2 cellular contexts compared by ENCODE assay signal in the genomic region with DNA sequence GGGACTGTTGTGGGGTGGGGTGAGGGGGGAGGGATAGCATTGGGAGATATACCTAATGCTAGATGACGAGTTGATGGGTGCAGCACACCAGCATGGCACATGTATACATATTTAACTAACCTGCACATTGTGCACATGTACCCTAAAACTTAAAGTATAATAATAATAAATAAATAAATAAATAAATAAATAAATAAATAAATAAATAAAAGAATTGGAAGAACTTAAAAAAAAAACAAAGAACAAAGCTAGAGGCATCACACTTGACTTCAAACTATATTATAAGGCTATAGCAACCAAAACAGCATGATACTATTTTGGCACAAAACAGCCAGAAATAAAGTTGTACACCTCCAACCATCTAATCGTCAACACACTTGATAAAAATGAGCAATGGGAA.
DNase-seq lines count a peak whose midpoint lies in the region; ATAC-seq, FAIRE-seq and TF ChIP-seq lines count a peak whose summit lies in the region.
"Not testable (repeated sequence)": the region's sequence is repeated elsewhere in the genome, so short reads cannot be mapped to it uniquely, and the experiment has no call there.

No MANE protein-coding gene starts in this region.

- WGBS in A549 (ENCODE audit: missing lambda C conversion rate) = 29% methylated on average over 2 of the region's 2 CpGs

- not testable (repeated sequence) for TF ChIP-seq EP300 in A549 (IDR thresholded peaks at IDR 0.05)

- POLR2A ChIA-PET in A549 (lab: Yijun Ruan, JAX); HEK293 (lab: Yijun Ruan, JAX): not testable (repeated sequence)

- not testable (repeated sequence) for TF ChIP-seq RAD21 in A549 (conservative IDR thresholded peaks at IDR 0.05 in 1 of 2, IDR thresholded peaks at IDR 0.05 in 1 of 2)

- CTCF ChIA-PET in A549 (lab: Yijun Ruan, JAX); HEK293 (lab: Yijun Ruan, JAX): not testable (repeated sequence)

- H3K27ac ChIP-seq in A549; HEK293 (ENCODE audit: extremely low read depth, low read depth, low read length): not testable (repeated sequence)

- H3K4me1 ChIP-seq in A549; HEK293 (ENCODE audit: control insufficient read depth, insufficient read depth, low read length): not testable (repeated sequence)

- H3K4me3 ChIP-seq in A549; HEK293 (ENCODE audit: low read depth, low read length): not testable (repeated sequence)

- DNase-seq in A549 (ENCODE audit: low read depth in 1 of 2, low spot score in 1 of 2) = not testable (repeated sequence)

- ATAC-seq in A549 = not testable (repeated sequence)

- not testable (repeated sequence) for FAIRE-seq in A549 (lab: Jason Lieb, UNC)

- H3K36me3 ChIP-seq in HEK293 (ENCODE audit: control insufficient read depth in 2 of 2, insufficient read depth in 1 of 2, low read length in 2 of 2) = not testable (repeated sequence)

- not testable (repeated sequence) for TF ChIP-seq CTCF in A549 (IDR thresholded peaks at IDR 0.05); HEK293 (tag by site-specific recombination; IDR thresholded peaks at IDR 0.05)

- not testable (repeated sequence) for TF ChIP-seq POLR2A in A549 (IDR thresholded peaks at IDR 0.05; ENCODE audit: low read length)

- H3K4me2 ChIP-seq in A549 = not testable (repeated sequence)

- H3K9me3 ChIP-seq in A549; HEK293 (ENCODE audit: control insufficient read depth, insufficient read depth, low read depth, low read length): not testable (repeated sequence)

TF ChIP-seq in A549, 52 proteins besides CTCF, POLR2A, EP300 and RAD21:
- TF ChIP-seq ZC3H11A (IDR thresholded peaks at IDR 0.05) = 0 out of 2 replicates have a peak, but pooled peaks have one; percentile 19

TF ChIP-seq in HEK293, 187 proteins besides CTCF, POLR2A, EP300 and RAD21:
- TF ChIP-seq, protein P1, sequence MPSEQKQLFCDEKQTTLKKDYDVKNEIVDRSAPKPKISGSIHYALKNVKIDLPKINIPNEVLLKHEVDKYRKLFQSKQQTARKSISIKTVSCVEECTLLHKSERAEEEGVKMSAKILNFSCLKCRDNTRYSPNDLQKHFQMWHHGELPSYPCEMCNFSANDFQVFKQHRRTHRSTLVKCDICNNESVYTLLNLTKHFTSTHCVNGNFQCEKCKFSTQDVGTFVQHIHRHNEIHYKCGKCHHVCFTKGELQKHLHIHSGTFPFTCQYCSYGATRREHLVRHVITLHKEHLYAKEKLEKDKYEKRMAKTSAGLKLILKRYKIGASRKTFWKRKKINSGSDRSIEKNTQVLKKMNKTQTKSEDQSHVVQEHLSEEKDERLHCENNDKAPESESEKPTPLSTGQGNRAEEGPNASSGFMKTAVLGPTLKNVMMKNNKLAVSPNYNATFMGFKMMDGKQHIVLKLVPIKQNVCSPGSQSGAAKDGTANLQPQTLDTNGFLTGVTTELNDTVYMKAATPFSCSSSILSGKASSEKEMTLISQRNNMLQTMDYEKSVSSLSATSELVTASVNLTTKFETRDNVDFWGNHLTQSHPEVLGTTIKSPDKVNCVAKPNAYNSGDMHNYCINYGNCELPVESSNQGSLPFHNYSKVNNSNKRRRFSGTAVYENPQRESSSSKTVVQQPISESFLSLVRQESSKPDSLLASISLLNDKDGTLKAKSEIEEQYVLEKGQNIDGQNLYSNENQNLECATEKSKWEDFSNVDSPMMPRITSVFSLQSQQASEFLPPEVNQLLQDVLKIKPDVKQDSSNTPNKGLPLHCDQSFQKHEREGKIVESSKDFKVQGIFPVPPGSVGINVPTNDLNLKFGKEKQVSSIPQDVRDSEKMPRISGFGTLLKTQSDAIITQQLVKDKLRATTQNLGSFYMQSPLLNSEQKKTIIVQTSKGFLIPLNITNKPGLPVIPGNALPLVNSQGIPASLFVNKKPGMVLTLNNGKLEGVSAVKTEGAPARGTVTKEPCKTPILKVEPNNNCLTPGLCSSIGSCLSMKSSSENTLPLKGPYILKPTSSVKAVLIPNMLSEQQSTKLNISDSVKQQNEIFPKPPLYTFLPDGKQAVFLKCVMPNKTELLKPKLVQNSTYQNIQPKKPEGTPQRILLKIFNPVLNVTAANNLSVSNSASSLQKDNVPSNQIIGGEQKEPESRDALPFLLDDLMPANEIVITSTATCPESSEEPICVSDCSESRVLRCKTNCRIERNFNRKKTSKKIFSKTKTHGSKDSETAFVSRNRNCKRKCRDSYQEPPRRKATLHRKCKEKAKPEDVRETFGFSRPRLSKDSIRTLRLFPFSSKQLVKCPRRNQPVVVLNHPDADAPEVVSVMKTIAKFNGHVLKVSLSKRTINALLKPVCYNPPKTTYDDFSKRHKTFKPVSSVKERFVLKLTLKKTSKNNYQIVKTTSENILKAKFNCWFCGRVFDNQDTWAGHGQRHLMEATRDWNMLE (tag by site-specific recombination; conservative IDR thresholded peaks at IDR 0.05; ENCODE audit: low read depth) = peak; percentile 73
- peak; percentile 43 for TF ChIP-seq ZNF426 (tag by site-specific recombination; IDR thresholded peaks at IDR 0.05)
- peak; percentile 41 for TF ChIP-seq ZNF623 (tag by site-specific recombination; IDR thresholded peaks at IDR 0.05)
- peak; percentile 49; the same call in 1 of the 2 replicates for TF ChIP-seq ZNF394 (tag by site-specific recombination; IDR thresholded peaks at IDR 0.05; ENCODE audit: borderline replicate concordance)
- peak; percentile 37; the same call in 1 of the 2 replicates for TF ChIP-seq ZNF555 (tag by site-specific recombination; conservative IDR thresholded peaks at IDR 0.05)
- TF ChIP-seq ZNF140 (tag by site-specific recombination; IDR thresholded peaks at IDR 0.05) = 0 out of 2 replicates have a peak, but pooled peaks have one; percentile 35
- TF ChIP-seq, protein P2, sequence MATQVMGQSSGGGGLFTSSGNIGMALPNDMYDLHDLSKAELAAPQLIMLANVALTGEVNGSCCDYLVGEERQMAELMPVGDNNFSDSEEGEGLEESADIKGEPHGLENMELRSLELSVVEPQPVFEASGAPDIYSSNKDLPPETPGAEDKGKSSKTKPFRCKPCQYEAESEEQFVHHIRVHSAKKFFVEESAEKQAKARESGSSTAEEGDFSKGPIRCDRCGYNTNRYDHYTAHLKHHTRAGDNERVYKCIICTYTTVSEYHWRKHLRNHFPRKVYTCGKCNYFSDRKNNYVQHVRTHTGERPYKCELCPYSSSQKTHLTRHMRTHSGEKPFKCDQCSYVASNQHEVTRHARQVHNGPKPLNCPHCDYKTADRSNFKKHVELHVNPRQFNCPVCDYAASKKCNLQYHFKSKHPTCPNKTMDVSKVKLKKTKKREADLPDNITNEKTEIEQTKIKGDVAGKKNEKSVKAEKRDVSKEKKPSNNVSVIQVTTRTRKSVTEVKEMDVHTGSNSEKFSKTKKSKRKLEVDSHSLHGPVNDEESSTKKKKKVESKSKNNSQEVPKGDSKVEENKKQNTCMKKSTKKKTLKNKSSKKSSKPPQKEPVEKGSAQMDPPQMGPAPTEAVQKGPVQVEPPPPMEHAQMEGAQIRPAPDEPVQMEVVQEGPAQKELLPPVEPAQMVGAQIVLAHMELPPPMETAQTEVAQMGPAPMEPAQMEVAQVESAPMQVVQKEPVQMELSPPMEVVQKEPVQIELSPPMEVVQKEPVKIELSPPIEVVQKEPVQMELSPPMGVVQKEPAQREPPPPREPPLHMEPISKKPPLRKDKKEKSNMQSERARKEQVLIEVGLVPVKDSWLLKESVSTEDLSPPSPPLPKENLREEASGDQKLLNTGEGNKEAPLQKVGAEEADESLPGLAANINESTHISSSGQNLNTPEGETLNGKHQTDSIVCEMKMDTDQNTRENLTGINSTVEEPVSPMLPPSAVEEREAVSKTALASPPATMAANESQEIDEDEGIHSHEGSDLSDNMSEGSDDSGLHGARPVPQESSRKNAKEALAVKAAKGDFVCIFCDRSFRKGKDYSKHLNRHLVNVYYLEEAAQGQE (tag by site-specific recombination; IDR thresholded peaks at IDR 0.05) = peak; percentile 44; the same call in 1 of the 2 replicates
- peak; percentile 42; the same call in 1 of the 2 replicates for TF ChIP-seq ZBTB8A (tag by site-specific recombination; IDR thresholded peaks at IDR 0.05)
- TF ChIP-seq ZNF560 (tag by site-specific recombination; IDR thresholded peaks at IDR 0.05; ENCODE audit: borderline replicate concordance) = 0 out of 2 replicates have a peak, but pooled peaks have one; percentile 26
- peak; percentile 7; the same call in 1 of the 2 replicates for TF ChIP-seq ZNF433 (tag by site-specific recombination; IDR thresholded peaks at IDR 0.05; ENCODE audit: low read depth)
- TF ChIP-seq, protein P3, sequence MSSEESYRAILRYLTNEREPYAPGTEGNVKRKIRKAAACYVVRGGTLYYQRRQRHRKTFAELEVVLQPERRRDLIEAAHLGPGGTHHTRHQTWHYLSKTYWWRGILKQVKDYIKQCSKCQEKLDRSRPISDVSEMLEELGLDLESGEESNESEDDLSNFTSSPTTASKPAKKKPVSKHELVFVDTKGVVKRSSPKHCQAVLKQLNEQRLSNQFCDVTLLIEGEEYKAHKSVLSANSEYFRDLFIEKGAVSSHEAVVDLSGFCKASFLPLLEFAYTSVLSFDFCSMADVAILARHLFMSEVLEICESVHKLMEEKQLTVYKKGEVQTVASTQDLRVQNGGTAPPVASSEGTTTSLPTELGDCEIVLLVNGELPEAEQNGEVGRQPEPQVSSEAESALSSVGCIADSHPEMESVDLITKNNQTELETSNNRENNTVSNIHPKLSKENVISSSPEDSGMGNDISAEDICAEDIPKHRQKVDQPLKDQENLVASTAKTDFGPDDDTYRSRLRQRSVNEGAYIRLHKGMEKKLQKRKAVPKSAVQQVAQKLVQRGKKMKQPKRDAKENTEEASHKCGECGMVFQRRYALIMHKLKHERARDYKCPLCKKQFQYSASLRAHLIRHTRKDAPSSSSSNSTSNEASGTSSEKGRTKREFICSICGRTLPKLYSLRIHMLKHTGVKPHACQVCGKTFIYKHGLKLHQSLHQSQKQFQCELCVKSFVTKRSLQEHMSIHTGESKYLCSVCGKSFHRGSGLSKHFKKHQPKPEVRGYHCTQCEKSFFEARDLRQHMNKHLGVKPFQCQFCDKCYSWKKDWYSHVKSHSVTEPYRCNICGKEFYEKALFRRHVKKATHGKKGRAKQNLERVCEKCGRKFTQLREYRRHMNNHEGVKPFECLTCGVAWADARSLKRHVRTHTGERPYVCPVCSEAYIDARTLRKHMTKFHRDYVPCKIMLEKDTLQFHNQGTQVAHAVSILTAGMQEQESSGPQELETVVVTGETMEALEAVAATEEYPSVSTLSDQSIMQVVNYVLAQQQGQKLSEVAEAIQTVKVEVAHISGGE (tag by site-specific recombination; conservative IDR thresholded peaks at IDR 0.05; ENCODE audit: low read depth) = peak; percentile 65
